10 cellular contexts compared by ENCODE assay signal in genomic region chr20:31712112-31712553, GRCh38. TPM values are rescaled to one million over a fixed set of nuclear protein-coding genes. Genes with fewer than 3 reads are reported as not detected.
DNase-seq lines count a peak whose midpoint lies in the region; ATAC-seq and TF ChIP-seq lines count a peak whose summit lies in the region.
"Had no signal": no experiment of that assay in that cellular context is flagged by ENCODE, and none has a peak within 500 bp of the region (broad histone marks: within the 10 kb centered on the region; RNA-seq: fewer than 3 reads in every experiment).

No MANE protein-coding gene starts in this region.

- TF ChIP-seq CTCF in left lung (IDR thresholded peaks at IDR 0.05) (no peak), transverse colon (IDR thresholded peaks at IDR 0.05) (no peak)

- intact Hi-C loops in activated CD4-positive, alpha-beta T cell treated with anti-CD3 and anti-CD28 coated beads, Interleukin-2, amount 10 ng/mL, durations not matched to agents 24 days and 14 days (cut with micrococcal nuclease) = no loop called here
- intact Hi-C loops in left lung (cut with DNase I) = no loop called here
- intact Hi-C loops in transverse colon (cut with DNase I; ENCODE audit: low total_unique reads) = no loop called here

- peak overlapping the region; percentile 78 for H3K27ac Mint-ChIP-seq in activated CD4-positive, alpha-beta T cell treated with anti-CD3 and anti-CD28 coated beads, Interleukin-2, amount 10 ng/mL, durations not matched to agents 24 days and 14 days
- no peak overlapping the region for H3K27ac Mint-ChIP-seq in T-helper 2 cell treated with Interferon-gamma antibody and Interleukin-4, amounts not matched to agents 5 μg/mL and 100 μg/mL, for 36 hours

- H3K9me3 Mint-ChIP-seq in activated CD4-positive, alpha-beta T cell treated with anti-CD3 and anti-CD28 coated beads, Interleukin-2, amount 10 ng/mL, durations not matched to agents 24 days and 14 days = no peaks in the 10 kb centered on the region
- no peaks in the 10 kb centered on the region for H3K9me3 Mint-ChIP-seq in T-helper 2 cell treated with Interferon-gamma antibody and Interleukin-4, amounts not matched to agents 5 μg/mL and 100 μg/mL, for 36 hours
- H3K9me3 Mint-ChIP-seq: naive B cell had no signal

- in situ Hi-C loops in transverse colon (cut with MboI; ENCODE audit: low pct_ligation_motif_present in 1 of 4, low pct_unique_long_range_greater_than_20kb in 1 of 4, low sequenced_read_pairs in 3 of 4) = no loop called here

- DNase-seq in activated CD4-positive, alpha-beta T cell treated with anti-CD3 and anti-CD28 coated beads, Interleukin-2, amount 10 ng/mL, durations not matched to agents 24 days and 14 days = no peak
- no peak for DNase-seq in activated CD4-positive, alpha-beta T cell treated with anti-CD3 and anti-CD28 coated beads for 1 hour
- DNase-seq in left lung = no peak
- no peak for DNase-seq in transverse colon
- DNase-seq in putamen (ENCODE audit: low spot score) = no peak
- DNase-seq in T-helper 2 cell treated with Interferon-gamma antibody and Interleukin-4, amounts not matched to agents 5 μg/mL and 100 μg/mL, for 36 hours (ENCODE audit: low spot score) = no peak
- DNase-seq: naive B cell had no signal

- H3K36me3 Mint-ChIP-seq in activated CD4-positive, alpha-beta T cell treated with anti-CD3 and anti-CD28 coated beads, Interleukin-2, amount 10 ng/mL, durations not matched to agents 24 days and 14 days (ENCODE audit: low read depth) = peaks cover 89% of the 10 kb centered on the region
- H3K36me3 Mint-ChIP-seq in T-helper 2 cell treated with Interferon-gamma antibody and Interleukin-4, amounts not matched to agents 5 μg/mL and 100 μg/mL, for 36 hours (ENCODE audit: low read depth) = peaks cover 65% of the 10 kb centered on the region

- ATAC-seq in left lung (peak; percentile 18), HG03378 (IDR thresholded peaks at IDR 0.05; ENCODE audit: unreplicated experiment) (no peak)

- WGBS in adipose tissue, 3 donors = 14 to 56% (median 46%) methylated on average over 5 of the region's 5 CpGs
- 20 to 31% methylated on average over 1 to 5 of the region's 5 CpGs for WGBS in transverse colon (ENCODE audit: low coverage in 1 of 2), 2 donors

- peak overlapping the region; percentile 62 for H3K4me3 Mint-ChIP-seq in activated CD4-positive, alpha-beta T cell treated with anti-CD3 and anti-CD28 coated beads, Interleukin-2, amount 10 ng/mL, durations not matched to agents 24 days and 14 days
- no peak overlapping the region for H3K4me3 Mint-ChIP-seq in T-helper 2 cell treated with Interferon-gamma antibody and Interleukin-4, amounts not matched to agents 5 μg/mL and 100 μg/mL, for 36 hours
- H3K4me3 Mint-ChIP-seq: naive B cell had no signal

- H3K4me1 Mint-ChIP-seq in activated CD4-positive, alpha-beta T cell treated with anti-CD3 and anti-CD28 coated beads, Interleukin-2, amount 10 ng/mL, durations not matched to agents 24 days and 14 days = peaks cover 74% of the 10 kb centered on the region
- peaks cover 63% of the 10 kb centered on the region for H3K4me1 Mint-ChIP-seq in T-helper 2 cell treated with Interferon-gamma antibody and Interleukin-4, amounts not matched to agents 5 μg/mL and 100 μg/mL, for 36 hours (ENCODE audit: low read depth)

- H3K9me3 ChIP-seq in left lung (no peaks in the 10 kb centered on the region), transverse colon (no peaks in the 10 kb centered on the region)

- no peak overlapping the region for H3K4me3 ChIP-seq in left lung
- no peak overlapping the region for H3K4me3 ChIP-seq in transverse colon
- H3K4me3 ChIP-seq: SK-N-MC had no signal

- H3K27me3 ChIP-seq in left lung = no peaks in the 10 kb centered on the region
- no peaks in the 10 kb centered on the region for H3K27me3 ChIP-seq in transverse colon

- H3K27me3 Mint-ChIP-seq in activated CD4-positive, alpha-beta T cell treated with anti-CD3 and anti-CD28 coated beads, Interleukin-2, amount 10 ng/mL, durations not matched to agents 24 days and 14 days = no peaks in the 10 kb centered on the region
- H3K27me3 Mint-ChIP-seq in T-helper 2 cell treated with Interferon-gamma antibody and Interleukin-4, amounts not matched to agents 5 μg/mL and 100 μg/mL, for 36 hours (ENCODE audit: low read depth) = no peaks in the 10 kb centered on the region
- H3K27me3 Mint-ChIP-seq: naive B cell had no signal

- no peak for TF ChIP-seq EP300 in transverse colon (IDR thresholded peaks at IDR 0.05; ENCODE audit: low read depth)

- H3K4me1 ChIP-seq in left lung (peaks cover 72 to 100% of the 10 kb centered on the region in 2 donors), transverse colon (peaks cover 69 to 83% (median 71%) of the 10 kb centered on the region in 4 donors)

- H3K27ac ChIP-seq in adipose tissue (ENCODE audit: low read depth, low read length) (peak overlapping the region; percentile 82), left lung (peak overlapping the region; percentile 88 to 89), transverse colon (peak overlapping the region; percentile 83 to 98 (median 86))
- H3K27ac ChIP-seq: SK-N-MC had no signal

- H3K36me3 ChIP-seq in left lung (peaks cover 0 to 79% of the 10 kb centered on the region in 2 donors), transverse colon (peaks cover 0 to 4% (median 1%) of the 10 kb centered on the region in 4 donors)

- no peak for TF ChIP-seq POLR2A in transverse colon (IDR thresholded peaks at IDR 0.05)

RNA-seq across cellular contexts. Expression of gene BCL2L1, which starts 10.5 kb away (rescaled TPM):
- total RNA-seq in activated CD4-positive, alpha-beta T cell treated with anti-CD3 and anti-CD28 coated beads, Interleukin-2, amount 10 ng/mL, durations not matched to agents 24 days and 14 days = 379 and 381 TPM in 2 replicates
- 10 to 100 TPM; 30.8 to 64.4 (median 63.7) TPM for polyA plus RNA-seq in adipose tissue
- total RNA-seq in left lung = 100 to 1,000 TPM; 122 to 181 TPM
- 100 to 1,000 TPM in 3 of 4 donors, 10 to 100 TPM in 1; 98.6 to 151 (median 107) TPM for total RNA-seq in transverse colon

RNA-seq across cellular contexts. Expression of gene TPX2, which starts 27.0 kb away (rescaled TPM):
- 60.1 and 61.3 TPM in 2 replicates for total RNA-seq in activated CD4-positive, alpha-beta T cell treated with anti-CD3 and anti-CD28 coated beads, Interleukin-2, amount 10 ng/mL, durations not matched to agents 24 days and 14 days
- under 1 TPM; 0.33 to 0.90 (median 0.56) TPM for polyA plus RNA-seq in adipose tissue
- total RNA-seq in left lung (10 to 100 TPM in 1 of 2 donors, 1 to 10 TPM in 1; 5.1 to 16.5 TPM), transverse colon (10 to 100 TPM in 2 of 4 donors, 1 to 10 TPM in 2; 3.2 to 15.7 (median 7.8) TPM)
